15 cellular contexts compared by ENCODE assay signal in the genomic region with DNA sequence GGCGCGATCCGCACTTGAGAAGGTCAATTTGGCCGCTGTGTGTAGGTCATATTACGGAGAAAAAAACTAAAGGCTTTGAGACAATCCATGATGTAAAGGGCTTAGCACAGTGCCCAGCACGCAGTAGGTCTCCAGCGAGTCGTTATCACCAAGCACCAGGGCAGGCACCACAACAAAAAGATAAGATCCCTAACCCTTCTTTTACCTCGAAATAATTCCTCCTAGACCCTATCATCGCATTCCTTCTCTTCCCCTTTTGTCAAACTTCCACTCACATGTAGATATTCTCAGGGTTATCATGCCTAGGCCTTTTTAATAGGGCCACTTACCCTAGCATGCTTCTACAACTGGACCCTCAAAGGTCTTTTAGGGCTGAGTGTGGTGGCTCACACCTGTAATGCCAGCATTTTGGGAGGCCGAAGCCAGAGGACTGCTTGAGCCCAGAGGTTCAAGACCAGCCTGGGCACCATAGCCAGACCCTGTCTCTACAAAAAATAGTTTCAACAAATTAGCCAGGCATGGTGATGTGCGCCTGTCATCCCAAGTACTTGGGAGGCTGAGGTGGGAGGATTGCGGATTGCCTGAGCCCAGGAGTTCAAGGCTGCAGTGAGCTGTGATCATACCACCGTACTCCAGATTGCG. TPM values are rescaled to one million over a fixed set of nuclear protein-coding genes. Genes with fewer than 3 reads are reported as not detected.
DNase-seq lines count a peak whose midpoint lies in the region; ATAC-seq and TF ChIP-seq lines count a peak whose summit lies in the region.
"Had no signal": no experiment of that assay in that cellular context is flagged by ENCODE, and none has a peak within 500 bp of the region (broad histone marks: within the 10 kb centered on the region; RNA-seq: fewer than 3 reads in every experiment).

No MANE protein-coding gene starts in this region.

- H3K4ac ChIP-seq in trophoblast cell (ENCODE audit: low read depth, low read length): no peak overlapping the region

- H3K9me3 ChIP-seq in RWPE2 (ENCODE audit: severe bottlenecking) (no peaks in the 10 kb centered on the region), trophoblast cell (ENCODE audit: insufficient read depth, low read depth, low read length) (no peaks in the 10 kb centered on the region), Karpas-422 (ENCODE audit: low read length) (no peaks in the 10 kb centered on the region), HAP-1 (no peaks in the 10 kb centered on the region)

- H3K14ac ChIP-seq in trophoblast cell (ENCODE audit: low read length): peak overlapping the region; percentile 22

- H3K4me1 ChIP-seq in RWPE2 (ENCODE audit: insufficient read depth, poor library complexity, severe bottlenecking) (peaks cover 31% of the 10 kb centered on the region), trophoblast cell (ENCODE audit: control insufficient read depth in 1 of 2, insufficient read depth in 2 of 2, low read length in 2 of 2) (peaks cover 18 to 25% of the 10 kb centered on the region in 2 experiments), Karpas-422 (ENCODE audit: low read length) (no peaks in the 10 kb centered on the region), HAP-1 (0 out of 2 replicates have a peak, but pooled peaks cover 3% of the 10 kb centered on the region)

- H3K36me3 ChIP-seq in RWPE2 (ENCODE audit: low read depth) (peaks cover 5% of the 10 kb centered on the region; the same call in 1 of the 2 replicates), trophoblast cell (ENCODE audit: control insufficient read depth in 1 of 2, insufficient read depth in 2 of 2, low read length in 2 of 2) (peaks cover 2% of the 10 kb centered on the region in 2 experiments), Karpas-422 (ENCODE audit: insufficient read depth, low read length) (no peaks in the 10 kb centered on the region), HAP-1 (replicated peaks) (peaks cover 4% of the 10 kb centered on the region)

- DNase-seq in OCI-M1 (lab: John Stamatoyannopoulos, UW) (peak; percentile 37), RWPE2 (ENCODE audit: low spot score) (no peak), trophoblast cell (no peak), Karpas-422 (no peak), GM13977 (ENCODE audit: low spot score) (no peak), HAP-1 (ENCODE audit: low spot score in 2 of 2) (no peak), G401 (ENCODE audit: low spot score) (no peak)
- DNase-seq in activated T-helper 1 cell treated with anti-CD3 and anti-CD28 coated beads, Interleukin-12 subunit alpha, Interleukin-12 subunit beta, Interleukin-2, Interleukin-4 antibody, amounts not matched to agents 30 ng/mL and 10 ng/mL and 1 ng/mL, durations not matched to agents 14 hours and 24 hours and 36 hours (ENCODE audit: low spot score): no peak
- DNase-seq: C1 segment of cervical spinal cord; CD4-positive, alpha-beta T cell; DMS79; GOT3; H9 had no signal

- no peaks in the 10 kb centered on the region for H3K9me2 ChIP-seq in Karpas-422 (replicated peaks; ENCODE audit: insufficient read depth, low read length)

- H3K27ac ChIP-seq in RWPE2 (ENCODE audit: poor library complexity, severe bottlenecking) (peak overlapping the region; percentile 86), trophoblast cell (ENCODE audit: low read depth, low read length) (no peak overlapping the region), Karpas-422 (ENCODE audit: low read length) (no peak overlapping the region)

- H2BK5ac ChIP-seq in trophoblast cell (ENCODE audit: low read depth, low read length, poor library complexity): peak overlapping the region; percentile 43

- no peak overlapping the region for H3K18ac ChIP-seq in trophoblast cell (ENCODE audit: low read length)

- WGBS in trophoblast cell (ENCODE audit: extremely low coverage, insufficient coverage, insufficient read length): 100% methylated on average over 2 of the region's 15 CpGs

- H3K27ac Mint-ChIP-seq in activated T-helper 1 cell treated with anti-CD3 and anti-CD28 coated beads, Interleukin-12 subunit alpha, Interleukin-12 subunit beta, Interleukin-2, Interleukin-4 antibody, amounts not matched to agents 30 ng/mL and 10 ng/mL and 1 ng/mL, durations not matched to agents 14 hours and 24 hours and 36 hours: peak overlapping the region; percentile 14
- H3K27ac Mint-ChIP-seq: B cell; CD4-positive, alpha-beta T cell had no signal

- H3K4me1 Mint-ChIP-seq in activated T-helper 1 cell treated with anti-CD3 and anti-CD28 coated beads, Interleukin-12 subunit alpha, Interleukin-12 subunit beta, Interleukin-2, Interleukin-4 antibody, amounts not matched to agents 30 ng/mL and 10 ng/mL and 1 ng/mL, durations not matched to agents 14 hours and 24 hours and 36 hours (ENCODE audit: low read depth): peaks cover 27% of the 10 kb centered on the region

- intact Hi-C loops in activated T-helper 1 cell treated with anti-CD3 and anti-CD28 coated beads, Interleukin-12 subunit alpha, Interleukin-12 subunit beta, Interleukin-2, Interleukin-4 antibody, amounts not matched to agents 30 ng/mL and 10 ng/mL and 1 ng/mL, durations not matched to agents 14 hours and 24 hours and 36 hours (cut with micrococcal nuclease): no loop called here

- no peak for ATAC-seq in RWPE2 (ENCODE audit: low read depth)
- ATAC-seq: HepG2 had no signal

- no peak overlapping the region for H2AFZ ChIP-seq in trophoblast cell (ENCODE audit: insufficient read depth, low read length, poor library complexity)
- no peak overlapping the region for H2AFZ ChIP-seq in Karpas-422 (ENCODE audit: low read length)

- in situ Hi-C loops in GM13977 (cut with MboI; ENCODE audit: low pct_unique_long_range_greater_than_20kb, low sequenced_read_pairs, unreplicated experiment) (no loop called here), HAP-1 (cut with MboI; ENCODE audit: low sequenced_read_pairs) (no loop called here), G401 (cut with HindIII; ENCODE audit: low sequenced_read_pairs) (no loop called here)

- peak overlapping the region; percentile 89 for H4K91ac ChIP-seq in trophoblast cell (ENCODE audit: low read depth, low read length)

- no peaks in the 10 kb centered on the region for H4K20me1 ChIP-seq in Karpas-422 (ENCODE audit: insufficient read depth, low read depth, low read length)

- peak overlapping the region; percentile 34 for H2AK5ac ChIP-seq in trophoblast cell (ENCODE audit: low read length)

- H3K79me1 ChIP-seq in trophoblast cell (ENCODE audit: low read length): peaks cover 20% of the 10 kb centered on the region

- H3K4me3 ChIP-seq in RWPE2 (ENCODE audit: severe bottlenecking) (no peak overlapping the region), trophoblast cell (ENCODE audit: low read depth, low read length) (no peak overlapping the region), Karpas-422 (ENCODE audit: low read length) (no peak overlapping the region), HAP-1 (no peak overlapping the region)

- H3K27me3 ChIP-seq in RWPE2 (ENCODE audit: insufficient read depth, poor library complexity, severe bottlenecking): no peaks in the 10 kb centered on the region
- H3K27me3 ChIP-seq in trophoblast cell (ENCODE audit: insufficient read depth, low read length): no peaks in the 10 kb centered on the region
- H3K27me3 ChIP-seq in Karpas-422 (ENCODE audit: low read length): no peaks in the 10 kb centered on the region
- no peaks in the 10 kb centered on the region for H3K27me3 ChIP-seq in HAP-1 (ENCODE audit: low read depth)

- no peaks in the 10 kb centered on the region for H3K27me3 Mint-ChIP-seq in activated T-helper 1 cell treated with anti-CD3 and anti-CD28 coated beads, Interleukin-12 subunit alpha, Interleukin-12 subunit beta, Interleukin-2, Interleukin-4 antibody, amounts not matched to agents 30 ng/mL and 10 ng/mL and 1 ng/mL, durations not matched to agents 14 hours and 24 hours and 36 hours (ENCODE audit: insufficient read depth)
- H3K27me3 Mint-ChIP-seq: B cell; CD4-positive, alpha-beta T cell had no signal

- TF ChIP-seq CTCF in RWPE2 (IDR thresholded peaks at IDR 0.05; ENCODE audit: poor library complexity, severe bottlenecking) (no peak), GM13977 (IDR thresholded peaks at IDR 0.05; ENCODE audit: extremely low read depth, insufficient read depth, missing control alignments) (no peak)

- H3K9ac ChIP-seq in trophoblast cell (ENCODE audit: low read length) (no peak overlapping the region), Karpas-422 (ENCODE audit: low read length) (no peak overlapping the region)

- H4K12ac ChIP-seq in trophoblast cell (ENCODE audit: low read depth, low read length): no peak overlapping the region

- no peak overlapping the region for H3K23ac ChIP-seq in trophoblast cell (ENCODE audit: low read length)

- no peak overlapping the region for H4K8ac ChIP-seq in trophoblast cell (ENCODE audit: low read depth, low read length)

- H2BK12ac ChIP-seq in trophoblast cell (ENCODE audit: low read length): peak overlapping the region; percentile 63

- H3K4me2 ChIP-seq in trophoblast cell (ENCODE audit: low read length) (no peak overlapping the region), Karpas-422 (ENCODE audit: low read depth, low read length, poor library complexity, severe bottlenecking) (no peak overlapping the region)

- H2BK120ac ChIP-seq in trophoblast cell (ENCODE audit: insufficient read depth, low read length, poor library complexity): peak overlapping the region; percentile 68

- no peaks in the 10 kb centered on the region for H3K9me3 Mint-ChIP-seq in activated T-helper 1 cell treated with anti-CD3 and anti-CD28 coated beads, Interleukin-12 subunit alpha, Interleukin-12 subunit beta, Interleukin-2, Interleukin-4 antibody, amounts not matched to agents 30 ng/mL and 10 ng/mL and 1 ng/mL, durations not matched to agents 14 hours and 24 hours and 36 hours
- H3K9me3 Mint-ChIP-seq: CD4-positive, alpha-beta T cell; H9 had no signal

- H3K4me3 Mint-ChIP-seq in activated T-helper 1 cell treated with anti-CD3 and anti-CD28 coated beads, Interleukin-12 subunit alpha, Interleukin-12 subunit beta, Interleukin-2, Interleukin-4 antibody, amounts not matched to agents 30 ng/mL and 10 ng/mL and 1 ng/mL, durations not matched to agents 14 hours and 24 hours and 36 hours: no peak overlapping the region
- H3K4me3 Mint-ChIP-seq: B cell; CD4-positive, alpha-beta T cell; H9 had no signal

- H3K79me2 ChIP-seq in trophoblast cell (ENCODE audit: control insufficient read depth, insufficient read depth, low read length, poor library complexity) (no peaks in the 10 kb centered on the region), Karpas-422 (ENCODE audit: low read length) (no peaks in the 10 kb centered on the region)

- peaks cover 2% of the 10 kb centered on the region for H3K36me3 Mint-ChIP-seq in activated T-helper 1 cell treated with anti-CD3 and anti-CD28 coated beads, Interleukin-12 subunit alpha, Interleukin-12 subunit beta, Interleukin-2, Interleukin-4 antibody, amounts not matched to agents 30 ng/mL and 10 ng/mL and 1 ng/mL, durations not matched to agents 14 hours and 24 hours and 36 hours (ENCODE audit: low read depth)

RNA-seq across cellular contexts. Expression of a gene that starts 13.5 kb away (rescaled TPM):
- total RNA-seq in activated T-helper 1 cell treated with anti-CD3 and anti-CD28 coated beads, Interleukin-12 subunit alpha, Interleukin-12 subunit beta, Interleukin-2, Interleukin-4 antibody, amounts not matched to agents 30 ng/mL and 10 ng/mL and 1 ng/mL, durations not matched to agents 14 hours and 24 hours and 36 hours: 1.6 and 2.1 TPM in 2 replicates
- 1.9 and 2.3 TPM in 2 replicates for polyA plus RNA-seq in trophoblast cell (2013)
- total RNA-seq in Karpas-422 (2014; rRNA removed; shearing (Covaris generic); ENCODE audit: low replicate concordance): 0.34 and 0.79 TPM in 2 replicates
- total RNA-seq in G401 (2014; rRNA removed; shearing (Covaris generic)): 0.27 and 0.62 TPM in 2 replicates

RNA-seq across cellular contexts. Expression of a gene that starts 22.5 kb away (rescaled TPM):
- total RNA-seq in activated T-helper 1 cell treated with anti-CD3 and anti-CD28 coated beads, Interleukin-12 subunit alpha, Interleukin-12 subunit beta, Interleukin-2, Interleukin-4 antibody, amounts not matched to agents 30 ng/mL and 10 ng/mL and 1 ng/mL, durations not matched to agents 14 hours and 24 hours and 36 hours: 144 and 149 TPM in 2 replicates
- polyA plus RNA-seq in trophoblast cell (2013): 301 and 302 TPM in 2 replicates
- total RNA-seq in Karpas-422 (2014; rRNA removed; shearing (Covaris generic); ENCODE audit: low replicate concordance): 122 and 145 TPM in 2 replicates
- total RNA-seq in G401 (2014; rRNA removed; shearing (Covaris generic)): 52.7 and 55.2 TPM in 2 replicates
